ENCODE assay signal across 18 cellular contexts in genomic region chr14:69993326-69993725, GRCh38.
A peak's percentile ranks its signal among the peaks of the same experiment; 100 is the strongest.
DNase-seq lines count a peak whose midpoint lies in the region; ATAC-seq, FAIRE-seq and TF ChIP-seq lines count a peak whose summit lies in the region.
"Had no signal": no experiment of that assay in that cellular context is flagged by ENCODE, and none has a peak within 500 bp of the region (broad histone marks: within the 10 kb centered on the region; RNA-seq: fewer than 3 reads in every experiment).

No MANE protein-coding gene starts in this region.

- H3K9me3 ChIP-seq in testis (no peaks in the 10 kb centered on the region), kidney (ENCODE audit: control insufficient read depth in 1 of 2, low read length in 2 of 2) (no peaks in the 10 kb centered on the region)
- H3K9me3 ChIP-seq: Caco-2 had no signal

- TF ChIP-seq POLR2A in testis (IDR thresholded peaks at IDR 0.05) = no peak

- ATAC-seq in Right ventricle myocardium superior (ENCODE audit: poor library complexity) (peak; percentile 55), left cardiac atrium (no peak), left ventricle myocardium superior (peak; percentile 36)
- ATAC-seq: GM23338 had no signal

- H3K4me3 ChIP-seq in testis (no peak overlapping the region), kidney (ENCODE audit: low read length in 2 of 2) (no peak overlapping the region)
- H3K4me3 ChIP-seq: BLaER1 treated with 17β-estradiol and CSF1 and Interleukin-3, amounts not matched to agents 10 nM and 100 nM; GM23338 had no signal

- WGBS in testis, 2 donors = 37 to 58% methylated on average over 2 of the region's 2 CpGs

- no peak for DNase-seq in Right ventricle myocardium superior
- DNase-seq in left cardiac atrium = no peak
- DNase-seq in left ventricle myocardium superior = no peak
- peak; percentile 40 for DNase-seq in testis
- DNase-seq in kidney = no peak
- no peak for DNase-seq in HuH-7 (ENCODE audit: low spot score)
- DNase-seq in COR-L47 (lab: John Stamatoyannopoulos, UW) = no peak
- DNase-seq: 8988T; Caco-2; CD8-positive, alpha-beta memory T cell; DMS79; GDM1; HCEC 1CT had no signal

- H3K9ac ChIP-seq in kidney (ENCODE audit: low read length in 2 of 2) = no peak overlapping the region
- H3K9ac ChIP-seq: BLaER1 treated with 17β-estradiol and CSF1 and Interleukin-3, amounts not matched to agents 10 nM and 100 nM had no signal

- no peak for FAIRE-seq in kidney (lab: Jason Lieb, UNC)
- FAIRE-seq: D721Med, GM12892, H54 had no signal

- H3K36me3 ChIP-seq in testis (ENCODE audit: low read depth, missing control alignments) = no peaks in the 10 kb centered on the region
- no peaks in the 10 kb centered on the region for H3K36me3 ChIP-seq in kidney (ENCODE audit: control insufficient read depth in 1 of 2, insufficient read depth in 2 of 2, low read length in 2 of 2)
- H3K36me3 ChIP-seq: BLaER1 treated with 17β-estradiol and CSF1 and Interleukin-3, amounts not matched to agents 10 nM and 100 nM had no signal

- H3K27ac ChIP-seq in testis = peak overlapping the region; percentile 12 to 59
- H3K27ac ChIP-seq in kidney (ENCODE audit: low read depth in 2 of 2, low read length in 2 of 2) = no peak overlapping the region
- H3K27ac ChIP-seq: BLaER1 treated with 17β-estradiol and CSF1 and Interleukin-3, amounts not matched to agents 10 nM and 100 nM had no signal

- intact Hi-C loops in Right ventricle myocardium superior (cut with DNase I) (no loop called here), left cardiac atrium (cut with DNase I) (no loop called here), left ventricle myocardium superior (cut with micrococcal nuclease) (no loop called here), testis (cut with DNase I; ENCODE audit: low total_unique reads) (no loop called here), kidney (cut with DNase I) (no loop called here)

- no peak for TF ChIP-seq CTCF in testis (IDR thresholded peaks at IDR 0.05)
- no peak for TF ChIP-seq CTCF in kidney (IDR thresholded peaks at IDR 0.05; ENCODE audit: borderline replicate concordance, extremely low read depth, insufficient read depth)

- H3K4me1 ChIP-seq in testis (peaks cover 40% of the 10 kb centered on the region), kidney (ENCODE audit: control insufficient read depth in 1 of 2, insufficient read depth in 1 of 2, low read depth in 1 of 2, low read length in 2 of 2) (peaks cover 0 to 2% of the 10 kb centered on the region in 2 donors)
- H3K4me1 ChIP-seq: Caco-2 had no signal

- no peaks in the 10 kb centered on the region for H3K27me3 ChIP-seq in testis
- H3K27me3 ChIP-seq: BLaER1 treated with 17β-estradiol and CSF1 and Interleukin-3, amounts not matched to agents 10 nM and 100 nM had no signal

Comparison
In these comparisons a context has a peak if more than half of its experiments do, and no peak if none do; other contexts are left out.
1. ATAC-seq: peak in Right ventricle myocardium superior (single experiment) and left ventricle myocardium superior (single experiment); none in left cardiac atrium (0 of 2).
2. H3K27ac ChIP-seq: peak in testis (2 of 2); none in kidney (0 of 2).